In the genomic region with DNA sequence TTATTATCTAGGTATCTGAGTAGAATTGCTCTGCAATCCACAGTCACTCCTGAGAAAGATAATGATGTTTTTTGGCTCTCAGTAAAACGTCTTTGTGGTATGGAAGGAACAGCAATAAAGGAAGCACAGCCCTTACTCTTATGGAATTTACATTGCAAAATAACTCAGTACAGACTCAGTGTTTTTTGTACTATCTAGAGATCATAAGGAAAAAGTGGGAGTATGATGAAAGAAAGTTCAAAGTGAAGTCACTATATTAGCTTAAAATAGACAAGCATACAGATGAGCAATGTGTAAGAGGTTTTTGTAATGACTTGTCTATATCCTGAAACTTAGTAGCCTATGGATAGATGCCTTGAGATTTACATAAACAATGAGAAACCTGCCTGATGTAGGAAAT, we compare ENCODE assay signal across 22 cellular contexts.
DNase-seq lines count a peak whose midpoint lies in the region; ATAC-seq and TF ChIP-seq lines count a peak whose summit lies in the region.
"Had no signal": no experiment of that assay in that cellular context is flagged by ENCODE, and none has a peak within 500 bp of the region (broad histone marks: within the 10 kb centered on the region; RNA-seq: fewer than 3 reads in every experiment).

No MANE protein-coding gene starts in this region.

- no peak for TF ChIP-seq POLR2A in NB4 (IDR thresholded peaks at IDR 0.05; ENCODE audit: extremely low read depth, insufficient read length)

- peaks cover 18% of the 10 kb centered on the region for H3K4me1 ChIP-seq in endodermal cell (ENCODE audit: control insufficient read depth, insufficient read depth, low read length)
- no peaks in the 10 kb centered on the region for H3K4me1 ChIP-seq in CD8-positive, alpha-beta memory T cell (ENCODE audit: insufficient read depth, low read length)
- H3K4me1 ChIP-seq: SJCRH30, upper lobe of left lung had no signal

- H3K36me3 ChIP-seq in endodermal cell (ENCODE audit: control insufficient read depth, insufficient read depth, low read length): no peaks in the 10 kb centered on the region
- H3K36me3 ChIP-seq in CD8-positive, alpha-beta memory T cell (ENCODE audit: insufficient read depth, low read length): no peaks in the 10 kb centered on the region
- H3K36me3 ChIP-seq: SJCRH30, upper lobe of left lung had no signal

- no peak for ATAC-seq in activated naive CD8-positive, alpha-beta T cell treated with anti-CD3 and anti-CD28 coated beads, Interleukin-2, amount 50 U/mL, for 24 hours

- H3K27ac ChIP-seq in endodermal cell (ENCODE audit: low read depth, low read length): no peak overlapping the region
- no peak overlapping the region for H3K27ac ChIP-seq in CD8-positive, alpha-beta memory T cell (ENCODE audit: low read depth, low read length)
- H3K27ac ChIP-seq: SJCRH30, upper lobe of left lung had no signal

- CTCF ChIA-PET in CD8-positive, alpha-beta memory T cell (lab: Charles Lee): no interaction called here

- H3K4me3 ChIP-seq in NB4 (ENCODE audit: low read depth, low read length) (no peak overlapping the region), endodermal cell (ENCODE audit: low read length) (no peak overlapping the region)
- H3K4me3 ChIP-seq in CD8-positive, alpha-beta memory T cell (ENCODE audit: low read length): no peak overlapping the region
- H3K4me3 ChIP-seq: SJCRH30, upper lobe of left lung had no signal

- peaks cover 14% of the 10 kb centered on the region for H3K27me3 ChIP-seq in endodermal cell (ENCODE audit: control insufficient read depth, insufficient read depth, low read length, poor library complexity, severe bottlenecking)
- no peaks in the 10 kb centered on the region for H3K27me3 ChIP-seq in CD8-positive, alpha-beta memory T cell (ENCODE audit: insufficient read depth, low read length, poor library complexity, severe bottlenecking)
- H3K27me3 ChIP-seq: SJCRH30, upper lobe of left lung had no signal

- peak overlapping the region in 3 of 5 experiments; percentile 26 to 36 (median 34) for H3K4me3 Mint-ChIP-seq in brain
- no peak overlapping the region for H3K4me3 Mint-ChIP-seq in endodermal cell
- no peak overlapping the region for H3K4me3 Mint-ChIP-seq in activated naive CD8-positive, alpha-beta T cell treated with anti-CD3 and anti-CD28 coated beads, Interleukin-2, amount 50 U/mL, for 24 hours
- H3K4me3 Mint-ChIP-seq in CD8-positive, alpha-beta memory T cell: no peak overlapping the region
- H3K4me3 Mint-ChIP-seq: activated naive CD8-positive, alpha-beta T cell treated with anti-CD3 and anti-CD28 coated beads, Interleukin-2, amount 10 ng/mL, durations not matched to agents 7 days and 5 days; stimulated activated naive CD8-positive, alpha-beta T cell treated with anti-CD3 and anti-CD28 coated beads, Interleukin-15, Interleukin-2, amounts not matched to agents 100 ng/mL and 50 ng/mL, for 24 hours; T-helper 2 cell treated with Interferon-gamma antibody and Interleukin-4, amounts not matched to agents 5 μg/mL and 100 μg/mL, for 36 hours had no signal

- DNase-seq in AML-193 (lab: John Stamatoyannopoulos, UW): peak; percentile 9 to 11
- peak; percentile 38 for DNase-seq in NB4 (ENCODE audit: low read depth)
- peak; percentile 85 for DNase-seq in iris pigment epithelial cell (ENCODE audit: low read depth)
- DNase-seq in endodermal cell: no peak
- DNase-seq in activated naive CD8-positive, alpha-beta T cell treated with anti-CD3 and anti-CD28 coated beads, Interleukin-2, amount 50 U/mL, for 24 hours: no peak
- DNase-seq in CD8-positive, alpha-beta memory T cell: no peak
- no peak for DNase-seq in cortex of kidney (lab: John Stamatoyannopoulos, UW)
- DNase-seq: activated CD4-positive, alpha-beta T cell treated with anti-CD3 and anti-CD28 coated beads for 1 hour; activated naive CD8-positive, alpha-beta T cell treated with anti-CD3 and anti-CD28 coated beads, Interleukin-2, amount 10 ng/mL, durations not matched to agents 7 days and 5 days; cerebellar nuclear complex; DND-41; effector memory CD4-positive, alpha-beta T cell; foreskin melanocyte; H7; midbrain; NCI-H1048; NCI-H524; SJCRH30; upper lobe of left lung had no signal

- peak overlapping the region; percentile 13 to 69 (median 41) for H3K27ac Mint-ChIP-seq in brain
- H3K27ac Mint-ChIP-seq in endodermal cell: no peak overlapping the region
- H3K27ac Mint-ChIP-seq in activated naive CD8-positive, alpha-beta T cell treated with anti-CD3 and anti-CD28 coated beads, Interleukin-2, amount 50 U/mL, for 24 hours: no peak overlapping the region
- H3K27ac Mint-ChIP-seq in CD8-positive, alpha-beta memory T cell: no peak overlapping the region
- H3K27ac Mint-ChIP-seq: activated naive CD8-positive, alpha-beta T cell treated with anti-CD3 and anti-CD28 coated beads, Interleukin-2, amount 10 ng/mL, durations not matched to agents 7 days and 5 days; stimulated activated naive CD8-positive, alpha-beta T cell treated with anti-CD3 and anti-CD28 coated beads, Interleukin-15, Interleukin-2, amounts not matched to agents 100 ng/mL and 50 ng/mL, for 24 hours; T-helper 2 cell treated with Interferon-gamma antibody and Interleukin-4, amounts not matched to agents 5 μg/mL and 100 μg/mL, for 36 hours had no signal

- H3K9me3 ChIP-seq in endodermal cell (ENCODE audit: control insufficient read depth, low read length): no peaks in the 10 kb centered on the region
- no peaks in the 10 kb centered on the region for H3K9me3 ChIP-seq in CD8-positive, alpha-beta memory T cell (ENCODE audit: low read length)
- H3K9me3 ChIP-seq: SJCRH30, upper lobe of left lung had no signal

- WGBS in endodermal cell (ENCODE audit: insufficient coverage in 1 of 2, insufficient read length in 1 of 2), 2 experiments: 69 to 71% methylated on average over 1 of the region's 1 CpG

- H3K9ac ChIP-seq in endodermal cell (ENCODE audit: extremely low read depth, low read length, poor library complexity, severe bottlenecking): no peak overlapping the region

- peaks cover 44% of the 10 kb centered on the region for H3K4me1 Mint-ChIP-seq in brain
- H3K4me1 Mint-ChIP-seq in endodermal cell: peaks cover 30% of the 10 kb centered on the region
- H3K4me1 Mint-ChIP-seq in activated naive CD8-positive, alpha-beta T cell treated with anti-CD3 and anti-CD28 coated beads, Interleukin-2, amount 50 U/mL, for 24 hours: no peaks in the 10 kb centered on the region
- H3K4me1 Mint-ChIP-seq in CD8-positive, alpha-beta memory T cell: no peaks in the 10 kb centered on the region
- H3K4me1 Mint-ChIP-seq: activated naive CD8-positive, alpha-beta T cell treated with anti-CD3 and anti-CD28 coated beads, Interleukin-2, amount 10 ng/mL, durations not matched to agents 7 days and 5 days had no signal

- TF ChIP-seq CTCF in NB4 (IDR thresholded peaks at IDR 0.05; ENCODE audit: low read depth, low read length) (no peak), brain (conservative IDR thresholded peaks at IDR 0.05) (no peak), endodermal cell (conservative IDR thresholded peaks at IDR 0.05) (no peak)

- H3K9me3 Mint-ChIP-seq in brain: peaks cover 0 to 1% (median 0%) of the 10 kb centered on the region in 5 experiments
- H3K9me3 Mint-ChIP-seq in endodermal cell: no peaks in the 10 kb centered on the region
- peaks cover 3% of the 10 kb centered on the region for H3K9me3 Mint-ChIP-seq in activated naive CD8-positive, alpha-beta T cell treated with anti-CD3 and anti-CD28 coated beads, Interleukin-2, amount 50 U/mL, for 24 hours
- peaks cover 0 to 7% (median 1%) of the 10 kb centered on the region in 5 donors for H3K9me3 Mint-ChIP-seq in CD8-positive, alpha-beta memory T cell
- H3K9me3 Mint-ChIP-seq: activated naive CD8-positive, alpha-beta T cell treated with anti-CD3 and anti-CD28 coated beads, Interleukin-2, amount 10 ng/mL, durations not matched to agents 7 days and 5 days; stimulated activated naive CD8-positive, alpha-beta T cell treated with anti-CD3 and anti-CD28 coated beads, Interleukin-15, Interleukin-2, amounts not matched to agents 100 ng/mL and 50 ng/mL, for 24 hours had no signal

- H3K36me3 Mint-ChIP-seq in brain (no peaks in the 10 kb centered on the region), endodermal cell (ENCODE audit: low read depth) (no peaks in the 10 kb centered on the region)
- H3K36me3 Mint-ChIP-seq in activated naive CD8-positive, alpha-beta T cell treated with anti-CD3 and anti-CD28 coated beads, Interleukin-2, amount 50 U/mL, for 24 hours (ENCODE audit: low read depth): no peaks in the 10 kb centered on the region
- H3K36me3 Mint-ChIP-seq in CD8-positive, alpha-beta memory T cell: no peaks in the 10 kb centered on the region
- H3K36me3 Mint-ChIP-seq: activated naive CD8-positive, alpha-beta T cell treated with anti-CD3 and anti-CD28 coated beads, Interleukin-2, amount 10 ng/mL, durations not matched to agents 7 days and 5 days had no signal

- H3K27me3 Mint-ChIP-seq in brain (peaks cover 2% of the 10 kb centered on the region), endodermal cell (ENCODE audit: insufficient read depth) (peaks cover 15% of the 10 kb centered on the region)
- no peaks in the 10 kb centered on the region for H3K27me3 Mint-ChIP-seq in activated naive CD8-positive, alpha-beta T cell treated with anti-CD3 and anti-CD28 coated beads, Interleukin-2, amount 50 U/mL, for 24 hours
- H3K27me3 Mint-ChIP-seq in CD8-positive, alpha-beta memory T cell: no peaks in the 10 kb centered on the region
- H3K27me3 Mint-ChIP-seq: activated naive CD8-positive, alpha-beta T cell treated with anti-CD3 and anti-CD28 coated beads, Interleukin-2, amount 10 ng/mL, durations not matched to agents 7 days and 5 days; stimulated activated naive CD8-positive, alpha-beta T cell treated with anti-CD3 and anti-CD28 coated beads, Interleukin-15, Interleukin-2, amounts not matched to agents 100 ng/mL and 50 ng/mL, for 24 hours had no signal

- POLR2A ChIA-PET in CD8-positive, alpha-beta memory T cell (lab: Charles Lee): no interaction called here

Comparison
In these comparisons a context has a peak if more than half of its experiments do, and no peak if none do; other contexts are left out.
1. DNase-seq: peak in AML-193 (2 of 2), NB4 (single experiment) and iris pigment epithelial cell (single experiment); none in endodermal cell (single experiment), activated naive CD8-positive, alpha-beta T cell treated with anti-CD3 and anti-CD28 coated beads, Interleukin-2, amount 50 U/mL, for 24 hours (single experiment), CD8-positive, alpha-beta memory T cell (0 of 5) and cortex of kidney (single experiment).
2. H3K27ac Mint-ChIP-seq: peak in brain (5 of 5); none in endodermal cell (single experiment), activated naive CD8-positive, alpha-beta T cell treated with anti-CD3 and anti-CD28 coated beads, Interleukin-2, amount 50 U/mL, for 24 hours (single experiment) and CD8-positive, alpha-beta memory T cell (0 of 8).
3. H3K4me3 Mint-ChIP-seq: peak in brain (3 of 5); none in endodermal cell (single experiment), activated naive CD8-positive, alpha-beta T cell treated with anti-CD3 and anti-CD28 coated beads, Interleukin-2, amount 50 U/mL, for 24 hours (single experiment) and CD8-positive, alpha-beta memory T cell (0 of 7).